10 cellular contexts compared by ENCODE assay signal in genomic region chr6:119541132-119541905, GRCh38.
A peak's percentile ranks its signal among the peaks of the same experiment; 100 is the strongest.
DNase-seq lines count a peak whose midpoint lies in the region; FAIRE-seq and TF ChIP-seq lines count a peak whose summit lies in the region.
"Had no signal": no experiment of that assay in that cellular context is flagged by ENCODE, and none has a peak within 500 bp of the region (broad histone marks: within the 10 kb centered on the region; RNA-seq: fewer than 3 reads in every experiment).

No MANE protein-coding gene starts in this region.

- H4K20me1 ChIP-seq in astrocyte (ENCODE audit: insufficient read depth, low read length), result no peaks in the 10 kb centered on the region

- H3K9me3 Mint-ChIP-seq in astrocyte (ENCODE audit: unreplicated experiment), result peaks cover 2% of the 10 kb centered on the region
- no peaks in the 10 kb centered on the region for H3K9me3 Mint-ChIP-seq in nephron progenitor cell
- H3K9me3 Mint-ChIP-seq: activated naive CD8-positive, alpha-beta T cell treated with anti-CD3 and anti-CD28 coated beads for 36 hours had no signal

- no peaks in the 10 kb centered on the region for H3K27me3 Mint-ChIP-seq in astrocyte (ENCODE audit: low read depth, unreplicated experiment)
- H3K27me3 Mint-ChIP-seq in nephron progenitor cell (ENCODE audit: low read depth, poor library complexity), result peaks cover 7% of the 10 kb centered on the region
- H3K27me3 Mint-ChIP-seq: activated naive CD8-positive, alpha-beta T cell treated with anti-CD3 and anti-CD28 coated beads for 36 hours had no signal

- FAIRE-seq in astrocyte (lab: Jason Lieb, UNC), result peak; percentile 100
- FAIRE-seq in urothelium cell line (lab: Jason Lieb, UNC), result peak; percentile 23

- H3K36me3 ChIP-seq in astrocyte (ENCODE audit: insufficient read depth, low read length), result no peaks in the 10 kb centered on the region

- H3K27ac Mint-ChIP-seq in astrocyte (ENCODE audit: unreplicated experiment) (no peak overlapping the region), nephron progenitor cell (no peak overlapping the region)
- H3K27ac Mint-ChIP-seq: activated naive CD8-positive, alpha-beta T cell treated with anti-CD3 and anti-CD28 coated beads for 36 hours had no signal

- H3K4me3 ChIP-seq in astrocyte (ENCODE audit: insufficient read depth, low read depth, low read length), result no peak overlapping the region

- peaks cover 16% of the 10 kb centered on the region for H3K4me1 ChIP-seq in astrocyte (ENCODE audit: insufficient read depth, low read length)

- no peak overlapping the region for H2AFZ ChIP-seq in astrocyte (ENCODE audit: low read depth, low read length)

- peak overlapping the region; percentile 64 for H3K9ac ChIP-seq in astrocyte (ENCODE audit: low read length)

- no peaks in the 10 kb centered on the region for H3K9me3 ChIP-seq in astrocyte (ENCODE audit: insufficient read depth, low read depth, low read length)

- H3K36me3 Mint-ChIP-seq in astrocyte (ENCODE audit: low read depth, unreplicated experiment) (no peaks in the 10 kb centered on the region), nephron progenitor cell (ENCODE audit: low read depth) (no peaks in the 10 kb centered on the region)
- H3K36me3 Mint-ChIP-seq: activated naive CD8-positive, alpha-beta T cell treated with anti-CD3 and anti-CD28 coated beads for 36 hours had no signal

- H3K27me3 ChIP-seq in astrocyte (ENCODE audit: insufficient read depth, low read length), result no peaks in the 10 kb centered on the region

- no peaks in the 10 kb centered on the region for H3K79me2 ChIP-seq in astrocyte (ENCODE audit: insufficient read depth, low read length)

- peak overlapping the region; percentile 88 for H3K27ac ChIP-seq in astrocyte (ENCODE audit: low read depth, low read length)

- DNase-seq in HS-5 (ENCODE audit: low read depth), result peak; percentile 99
- peak; percentile 99 for DNase-seq in astrocyte (ENCODE audit: low read depth)
- DNase-seq in kidney tubule cell (ENCODE audit: low spot score), result peak; percentile 94
- DNase-seq in urothelium cell line (ENCODE audit: low spot score), result peak; percentile 64
- no peak for DNase-seq in NCI-H1694 treated with DMSO at 0.1 percent for 48 hours (lab: John Stamatoyannopoulos, UW)
- DNase-seq in nephron progenitor cell, result no peak
- DNase-seq in NCI-H526 treated with DMSO at 0.1 percent for 48 hours (lab: John Stamatoyannopoulos, UW), result no peak
- DNase-seq: activated naive CD8-positive, alpha-beta T cell treated with anti-CD3 and anti-CD28 coated beads for 36 hours; NCI-H2081; stimulated activated CD4-positive, alpha-beta T cell treated with anti-CD3 and anti-CD28 coated beads, Interleukin-1b, Interleukin-23, amount 100 ng/mL, for 48 hours had no signal

- peak overlapping the region; percentile 71 for H3K4me2 ChIP-seq in astrocyte (ENCODE audit: low read length)

- TF ChIP-seq CTCF in astrocyte (IDR thresholded peaks at IDR 0.05; ENCODE audit: insufficient read depth, low read depth, low read length) (no peak), nephron progenitor cell (IDR thresholded peaks at IDR 0.05) (no peak)

- peaks cover 15% of the 10 kb centered on the region for H3K4me1 Mint-ChIP-seq in astrocyte (ENCODE audit: low read depth, unreplicated experiment)
- H3K4me1 Mint-ChIP-seq in nephron progenitor cell, result no peaks in the 10 kb centered on the region
- H3K4me1 Mint-ChIP-seq: activated naive CD8-positive, alpha-beta T cell treated with anti-CD3 and anti-CD28 coated beads for 36 hours had no signal

- H3K4me3 Mint-ChIP-seq in astrocyte (ENCODE audit: unreplicated experiment) (no peak overlapping the region), nephron progenitor cell (no peak overlapping the region)
- H3K4me3 Mint-ChIP-seq: activated naive CD8-positive, alpha-beta T cell treated with anti-CD3 and anti-CD28 coated beads for 36 hours had no signal

Comparison
In these comparisons a context has a peak if more than half of its experiments do, and no peak if none do; other contexts are left out.
1. DNase-seq: peak in HS-5 (single experiment), astrocyte (single experiment), kidney tubule cell (single experiment) and urothelium cell line (single experiment); none in NCI-H1694 treated with DMSO at 0.1 percent for 48 hours (single experiment), nephron progenitor cell (single experiment) and NCI-H526 treated with DMSO at 0.1 percent for 48 hours (single experiment).